ENCODE assay signal across 8 cellular contexts in the genomic region with DNA sequence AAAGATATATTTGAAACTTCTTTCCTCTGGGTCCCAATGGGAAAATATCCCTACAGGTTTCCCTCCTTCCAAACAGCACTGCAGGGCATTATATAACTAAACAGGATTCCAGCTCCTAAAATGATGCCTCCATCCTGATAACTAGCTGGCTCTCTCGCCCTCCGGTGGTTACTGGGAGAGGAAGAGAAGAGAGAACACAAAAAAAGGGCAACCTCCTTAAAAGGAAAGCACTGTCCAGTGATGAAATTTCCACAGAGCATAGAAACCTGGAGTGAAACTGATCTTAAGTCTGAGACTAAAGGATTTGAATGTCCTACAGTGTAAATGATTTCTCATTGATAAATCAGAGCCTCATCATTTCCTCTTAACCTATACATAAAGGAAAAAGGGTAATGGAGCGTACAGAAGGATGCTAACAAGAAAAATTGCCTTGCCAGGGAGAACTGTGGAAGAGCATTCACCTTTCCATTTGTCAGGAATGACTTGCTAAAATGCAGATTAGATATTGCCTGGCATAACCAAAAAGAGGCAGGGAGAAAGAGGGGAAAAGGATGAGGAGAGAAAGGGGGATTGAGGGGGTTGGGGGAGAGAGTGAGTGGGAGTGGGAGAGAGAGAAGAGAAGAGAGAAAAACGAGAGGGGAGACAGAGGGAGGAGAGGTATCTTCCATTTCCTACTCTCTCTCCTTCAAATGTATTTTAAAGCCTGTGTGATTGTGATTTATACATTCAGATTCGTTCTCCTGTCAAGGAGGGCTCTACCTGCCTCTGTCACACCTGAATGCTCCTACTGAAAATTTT.
A peak's percentile ranks its signal among the peaks of the same experiment; 100 is the strongest.
DNase-seq lines count a peak whose midpoint lies in the region; ATAC-seq and TF ChIP-seq lines count a peak whose summit lies in the region.

No MANE protein-coding gene starts in this region.

- H3K9me3 ChIP-seq in iPS-15b (ENCODE audit: control insufficient read depth, insufficient read depth, low read length): no peaks in the 10 kb centered on the region
- no peaks in the 10 kb centered on the region for H3K9me3 ChIP-seq in spleen

- H3K9ac ChIP-seq in iPS-15b (ENCODE audit: low read depth, low read length): no peak overlapping the region

- TF ChIP-seq CTCF in spleen (IDR thresholded peaks at IDR 0.05 in 8 of 11, conservative IDR thresholded peaks at IDR 0.05 in 3 of 11): peak in 6 of 11 experiments; percentile 7 to 27 (median 20)

- H3K4me3 ChIP-seq in iPS-15b (ENCODE audit: low read depth, low read length) (peak overlapping the region; percentile 73), spleen (peak overlapping the region in 5 of 8 donors; percentile 24 to 61 (median 35))

- peaks cover 36% of the 10 kb centered on the region for H3K4me1 ChIP-seq in iPS-15b (ENCODE audit: control insufficient read depth, insufficient read depth, low read length)
- peaks cover 0 to 63% (median 31%) of the 10 kb centered on the region in 6 donors for H3K4me1 ChIP-seq in spleen

- H3K36me3 ChIP-seq in iPS-15b (ENCODE audit: control insufficient read depth, insufficient read depth, low read length) (no peaks in the 10 kb centered on the region), spleen (no peaks in the 10 kb centered on the region)

- no peaks in the 10 kb centered on the region for H3K27me3 ChIP-seq in iPS-15b (ENCODE audit: control insufficient read depth, insufficient read depth, low read length)
- peaks cover 0 to 23% (median 0%) of the 10 kb centered on the region in 7 donors for H3K27me3 ChIP-seq in spleen (replicated peaks in 1 of 7)

- TF ChIP-seq POLR2A in spleen (IDR thresholded peaks at IDR 0.05): no peak

- peak; percentile 58 for DNase-seq in GM04503 (ENCODE audit: low read depth)
- peak; percentile 13 for DNase-seq in NCI-H146 treated with DMSO at 0.1 percent for 48 hours (lab: John Stamatoyannopoulos, UW; ENCODE audit: unreplicated experiment)
- DNase-seq in amniotic stem cell (lab: John Stamatoyannopoulos, UW): peak; percentile 68
- no peak for DNase-seq in spleen
- no peak for DNase-seq in stimulated activated CD4-positive, alpha-beta T cell treated with anti-CD3 and anti-CD28 coated beads, Interleukin-12 subunit alpha, Interleukin-12 subunit beta, amount 100 ng/mL, for 4 hours

- 20 to 27% (median 23%) methylated on average over 5 of the region's 5 CpGs for WGBS in spleen, 5 donors

- intact Hi-C loops in spleen (cut with DNase I; ENCODE audit: low total_unique reads): no loop called here

- H3K27ac ChIP-seq in spleen: peak overlapping the region in 6 of 8 donors; percentile 55 to 80 (median 67)

- ATAC-seq in GM21723 (IDR thresholded peaks at IDR 0.05; ENCODE audit: unreplicated experiment): no peak
- ATAC-seq in HG03565 (IDR thresholded peaks at IDR 0.05; ENCODE audit: unreplicated experiment): no peak

Comparison
In these comparisons a context has a peak if more than half of its experiments do, and no peak if none do; other contexts are left out.
1. DNase-seq: peak in GM04503 (single experiment), NCI-H146 treated with DMSO at 0.1 percent for 48 hours (single experiment) and amniotic stem cell (single experiment); none in spleen (single experiment) and stimulated activated CD4-positive, alpha-beta T cell treated with anti-CD3 and anti-CD28 coated beads, Interleukin-12 subunit alpha, Interleukin-12 subunit beta, amount 100 ng/mL, for 4 hours (single experiment).